Comparison of ENCODE assay signal across 17 cellular contexts in genomic region chr16:86240716-86241363, GRCh38.
A peak's percentile ranks its signal among the peaks of the same experiment; 100 is the strongest.
DNase-seq lines count a peak whose midpoint lies in the region; TF ChIP-seq lines count a peak whose summit lies in the region.
"Had no signal": no experiment of that assay in that cellular context is flagged by ENCODE, and none has a peak within 500 bp of the region (broad histone marks: within the 10 kb centered on the region; RNA-seq: fewer than 3 reads in every experiment).

No MANE protein-coding gene starts in this region.

- H3K9me3 Mint-ChIP-seq in activated naive CD8-positive, alpha-beta T cell treated with anti-CD3 and anti-CD28 coated beads for 36 hours = no peaks in the 10 kb centered on the region

- no peaks in the 10 kb centered on the region for H3K27me3 ChIP-seq in AG04450 (ENCODE audit: control insufficient read depth, insufficient read depth, low read length)
- no peaks in the 10 kb centered on the region for H3K27me3 ChIP-seq in muscle layer of duodenum (ENCODE audit: low read depth, low read length)
- H3K27me3 ChIP-seq: SJCRH30 had no signal

- peaks cover 8% of the 10 kb centered on the region for H3K9me3 ChIP-seq in AG04450 (ENCODE audit: control insufficient read depth, insufficient read depth, low read length)
- H3K9me3 ChIP-seq in muscle layer of duodenum (ENCODE audit: control insufficient read depth in 1 of 2, low read length in 2 of 2) = no peaks in the 10 kb centered on the region
- H3K9me3 ChIP-seq: SJCRH30 had no signal

- H3K4me3 Mint-ChIP-seq in activated naive CD8-positive, alpha-beta T cell treated with anti-CD3 and anti-CD28 coated beads for 36 hours = no peak overlapping the region

- TF ChIP-seq CTCF in AG04450 (IDR thresholded peaks at IDR 0.05; ENCODE audit: low read depth, low read length) = no peak
- TF ChIP-seq CTCF in fibroblast of villous mesenchyme (IDR thresholded peaks at IDR 0.05; ENCODE audit: insufficient read depth, low read depth, low read length) = no peak

- peaks cover 36% of the 10 kb centered on the region for H3K27me3 Mint-ChIP-seq in activated naive CD8-positive, alpha-beta T cell treated with anti-CD3 and anti-CD28 coated beads for 36 hours

- H3K36me3 Mint-ChIP-seq in activated naive CD8-positive, alpha-beta T cell treated with anti-CD3 and anti-CD28 coated beads for 36 hours = no peaks in the 10 kb centered on the region

- H3K27ac Mint-ChIP-seq in activated naive CD8-positive, alpha-beta T cell treated with anti-CD3 and anti-CD28 coated beads for 36 hours = no peak overlapping the region

- H3K4me3 ChIP-seq in AG04450 (ENCODE audit: low read depth, low read length) (no peak overlapping the region), fibroblast of villous mesenchyme (ENCODE audit: low read depth, low read length) (peak overlapping the region; percentile 9), muscle layer of duodenum (ENCODE audit: low read depth in 1 of 2, low read length in 2 of 2) (no peak overlapping the region)
- H3K4me3 ChIP-seq: SJCRH30 had no signal

- no peaks in the 10 kb centered on the region for H3K4me1 ChIP-seq in muscle layer of duodenum (ENCODE audit: control insufficient read depth in 1 of 2, insufficient read depth in 2 of 2, low read length in 2 of 2)

- no peaks in the 10 kb centered on the region for H3K36me3 ChIP-seq in muscle layer of duodenum (ENCODE audit: control insufficient read depth in 1 of 2, insufficient read depth in 2 of 2, low read length in 2 of 2)
- H3K36me3 ChIP-seq: SJCRH30 had no signal

- CTCF ChIA-PET in AG04450 (lab: Charles Lee) = interaction anchor here (0.7 to 1.9 kb wide), 3 partner anchors 12 to 82 kb away, joined by 3 to 15 read pairs (median 4); no protein-coding TSS in a partner anchor

- POLR2A ChIA-PET in AG04450 (lab: Yijun Ruan, JAX) = interaction anchor here (0.8 to 1.1 kb wide), 3 partner anchors 11 to 18 kb away, joined by 3 to 4 read pairs (median 3); no protein-coding TSS in a partner anchor

- no peak for DNase-seq in AG04450 (ENCODE audit: low read depth, low spot score)
- DNase-seq in M059J (ENCODE audit: low read depth) = peak; percentile 23
- peak; percentile 62 for DNase-seq in fibroblast of villous mesenchyme (ENCODE audit: low read depth)
- DNase-seq in GM19240 (ENCODE audit: insufficient read length, low spot score) = no peak
- no peak for DNase-seq in activated naive CD8-positive, alpha-beta T cell treated with anti-CD3 and anti-CD28 coated beads for 36 hours
- no peak for DNase-seq in activated T-cell treated with anti-CD3 and anti-CD28 coated beads, Interleukin-2, amount 50 U/mL, for 48 hours
- DNase-seq in NK-92 treated with Interleukin-12 subunit alpha and Interleukin-12 subunit beta, amount 100 ng/mL, for 24 hours (lab: John Stamatoyannopoulos, UW) = no peak
- DNase-seq: COR-L47, EL, KG1, NCI-H1436, NCI-H2029 treated with DMSO at 0.1 percent for 48 hours, NCI-H774, PC-3, SJCRH30 had no signal

- H3K27ac ChIP-seq in AG04450 (ENCODE audit: low read depth, low read length) (peak overlapping the region; percentile 23), muscle layer of duodenum (ENCODE audit: low read length) (peak overlapping the region; percentile 10)
- H3K27ac ChIP-seq: RWPE1, SJCRH30 had no signal

- H3K4me1 Mint-ChIP-seq in activated naive CD8-positive, alpha-beta T cell treated with anti-CD3 and anti-CD28 coated beads for 36 hours = no peaks in the 10 kb centered on the region

Comparison
In these comparisons a context has a peak if more than half of its experiments do, and no peak if none do; other contexts are left out.
1. DNase-seq: peak in M059J (single experiment) and fibroblast of villous mesenchyme (single experiment); none in AG04450 (single experiment), GM19240 (single experiment), activated naive CD8-positive, alpha-beta T cell treated with anti-CD3 and anti-CD28 coated beads for 36 hours (single experiment), activated T-cell treated with anti-CD3 and anti-CD28 coated beads, Interleukin-2, amount 50 U/mL, for 48 hours (0 of 2) and NK-92 treated with Interleukin-12 subunit alpha and Interleukin-12 subunit beta, amount 100 ng/mL, for 24 hours (single experiment).